In genomic region chr12:42482820-42483533, GRCh38 we compare ENCODE assay signal across 8 cellular contexts.
DNase-seq lines count a peak whose midpoint lies in the region; ATAC-seq and TF ChIP-seq lines count a peak whose summit lies in the region.

No MANE protein-coding gene starts in this region.

- no peaks in the 10 kb centered on the region for H3K36me3 Mint-ChIP-seq in CD8-positive, alpha-beta memory T cell
- H3K36me3 Mint-ChIP-seq in neural crest cell (ENCODE audit: low read depth) = no peaks in the 10 kb centered on the region

- H3K9me3 ChIP-seq in CD8-positive, alpha-beta memory T cell (ENCODE audit: low read length) = no peaks in the 10 kb centered on the region
- no peaks in the 10 kb centered on the region for H3K9me3 ChIP-seq in upper lobe of left lung

- POLR2A ChIA-PET in CD8-positive, alpha-beta memory T cell (lab: Charles Lee) = no interaction called here

- no peaks in the 10 kb centered on the region for H3K9me3 Mint-ChIP-seq in CD8-positive, alpha-beta memory T cell
- no peaks in the 10 kb centered on the region for H3K9me3 Mint-ChIP-seq in neural crest cell

- H3K27me3 Mint-ChIP-seq in CD8-positive, alpha-beta memory T cell = peaks cover 31 to 79% of the 10 kb centered on the region in 2 donors
- peaks cover 3% of the 10 kb centered on the region for H3K27me3 Mint-ChIP-seq in neural crest cell (ENCODE audit: low read depth)

- H3K27ac ChIP-seq in CD8-positive, alpha-beta memory T cell (ENCODE audit: low read depth, low read length) = no peak overlapping the region
- H3K27ac ChIP-seq in upper lobe of left lung = peak overlapping the region; percentile 88 to 95 (median 92)

- peak in 1 of 4 donors; percentile 29 for TF ChIP-seq POLR2A in upper lobe of left lung (IDR thresholded peaks at IDR 0.05)

- H3K4me1 ChIP-seq in CD8-positive, alpha-beta memory T cell (ENCODE audit: insufficient read depth, low read length) = peaks cover 7% of the 10 kb centered on the region
- peaks cover 10 to 45% (median 33%) of the 10 kb centered on the region in 4 donors for H3K4me1 ChIP-seq in upper lobe of left lung

- peaks cover 9 to 14% (median 13%) of the 10 kb centered on the region in 3 donors for H3K4me1 Mint-ChIP-seq in CD8-positive, alpha-beta memory T cell
- peaks cover 38% of the 10 kb centered on the region for H3K4me1 Mint-ChIP-seq in neural crest cell

- TF ChIP-seq CTCF in foreskin fibroblast (IDR thresholded peaks at IDR 0.05; ENCODE audit: low read depth, low read length) = peak; percentile 93
- peak; percentile 96 for TF ChIP-seq CTCF in neural crest cell (conservative IDR thresholded peaks at IDR 0.05)
- TF ChIP-seq CTCF in upper lobe of left lung (IDR thresholded peaks at IDR 0.05) = peak; percentile 86 to 97 (median 94)

- TF ChIP-seq EP300 in upper lobe of left lung (IDR thresholded peaks at IDR 0.05) = no peak

- H3K27me3 ChIP-seq in CD8-positive, alpha-beta memory T cell (ENCODE audit: insufficient read depth, low read length, poor library complexity, severe bottlenecking) = peaks cover 17% of the 10 kb centered on the region
- H3K27me3 ChIP-seq in upper lobe of left lung = peaks cover 0 to 13% (median 3%) of the 10 kb centered on the region in 4 donors

- 0% methylated on average over 4 to 24 of the region's 80 CpGs for WGBS in upper lobe of left lung, 2 donors

- peak overlapping the region; percentile 72 to 78 (median 75) for H3K4me3 Mint-ChIP-seq in CD8-positive, alpha-beta memory T cell
- peak overlapping the region; percentile 92 for H3K4me3 Mint-ChIP-seq in neural crest cell

- H3K4me3 ChIP-seq in CD8-positive, alpha-beta memory T cell (ENCODE audit: low read length) = peak overlapping the region; percentile 48
- H3K4me3 ChIP-seq in foreskin fibroblast (ENCODE audit: low read depth in 1 of 2, low read length in 2 of 2) (peak overlapping the region; percentile 69 to 84), upper lobe of left lung (peak overlapping the region; percentile 85 to 88 (median 86))

- peak; percentile 11 to 46 (median 20) for DNase-seq in CD8-positive, alpha-beta memory T cell
- DNase-seq in OCI-M2 (lab: John Stamatoyannopoulos, UW; ENCODE audit: unreplicated experiment) (peak; percentile 38), foreskin fibroblast (peak; percentile 56 to 91), neural crest cell (ENCODE audit: low read depth, low spot score) (peak; percentile 84), upper lobe of left lung (peak; percentile 77 to 96)
- peak; percentile 18 for DNase-seq in activated T-helper 9 cell treated with anti-CD3 and anti-CD28 coated beads, Interleukin-2, amount 50 U/mL, for 16 hours (ENCODE audit: low read depth)

- CTCF ChIA-PET in CD8-positive, alpha-beta memory T cell (lab: Charles Lee) = interaction anchor here (1.0 to 1.8 kb wide), 2 partner anchors 14 to 23 kb away, joined by 3 to 5 read pairs; no protein-coding TSS in a partner anchor

- ATAC-seq in GM19324 (IDR thresholded peaks at IDR 0.05; ENCODE audit: low FRiP score, unreplicated experiment) = peak; percentile 80
- ATAC-seq in HG03342 (IDR thresholded peaks at IDR 0.05; ENCODE audit: unreplicated experiment) = peak; percentile 78
- peak; percentile 92 to 95 for ATAC-seq in upper lobe of left lung (ENCODE audit: low FRiP score in 2 of 2)

- no peak overlapping the region for H3K27ac Mint-ChIP-seq in CD8-positive, alpha-beta memory T cell
- H3K27ac Mint-ChIP-seq in neural crest cell (ENCODE audit: unreplicated experiment) = peak overlapping the region; percentile 80

- H3K36me3 ChIP-seq in CD8-positive, alpha-beta memory T cell (ENCODE audit: insufficient read depth, low read length) = no peaks in the 10 kb centered on the region
- H3K36me3 ChIP-seq in upper lobe of left lung = no peaks in the 10 kb centered on the region

Comparison
In these comparisons a context has a peak if more than half of its experiments do, and no peak if none do; other contexts are left out.
1. DNase-seq: peak in every context shown above with its lines; median percentile 86 in upper lobe of left lung; 84 in neural crest cell; 74 in foreskin fibroblast; 38 in OCI-M2; 20 in CD8-positive, alpha-beta memory T cell; 18 in activated T-helper 9 cell treated with anti-CD3 and anti-CD28 coated beads, Interleukin-2, amount 50 U/mL, for 16 hours.